In the genomic region with DNA sequence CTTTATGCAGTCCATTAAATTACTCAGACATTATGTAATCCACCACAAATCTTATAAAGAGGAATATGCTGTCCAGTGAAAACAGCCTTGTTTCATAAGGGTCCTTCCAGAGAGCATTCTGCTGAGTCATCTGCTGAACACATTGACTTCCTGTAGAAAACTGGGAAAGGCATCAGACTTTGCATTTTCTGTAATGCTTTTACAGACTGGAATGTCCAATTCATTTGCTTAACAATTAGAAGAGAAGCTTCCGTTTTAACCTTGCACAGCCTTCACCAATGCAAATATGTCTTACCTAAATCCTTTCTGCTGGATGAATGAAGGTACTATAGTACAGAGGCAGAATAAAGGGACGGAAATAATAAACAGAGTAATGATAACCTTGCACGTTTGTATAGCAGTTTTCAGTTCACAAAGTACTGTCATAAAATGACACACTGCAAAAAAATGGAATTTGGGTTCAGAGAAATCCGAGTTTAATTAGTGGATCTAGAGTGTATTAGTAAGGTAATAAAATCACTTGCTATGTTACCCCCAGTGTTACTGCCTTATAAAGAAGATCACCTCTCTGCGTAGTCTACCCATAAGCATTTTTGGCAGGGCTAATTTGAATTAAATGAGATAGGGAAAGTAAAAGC, we compare ENCODE assay signal across 9 cellular contexts.
DNase-seq lines count a peak whose midpoint lies in the region; ATAC-seq and TF ChIP-seq lines count a peak whose summit lies in the region.
"Had no signal": no experiment of that assay in that cellular context is flagged by ENCODE, and none has a peak within 500 bp of the region (broad histone marks: within the 10 kb centered on the region; RNA-seq: fewer than 3 reads in every experiment).

No MANE protein-coding gene starts in this region.

- H3K4me3 Mint-ChIP-seq in CD4-positive, alpha-beta memory T cell: no peak overlapping the region

- peaks cover 0 to 2% (median 0%) of the 10 kb centered on the region in 8 donors for H3K9me3 Mint-ChIP-seq in CD4-positive, alpha-beta memory T cell

- no peaks in the 10 kb centered on the region for H3K27me3 ChIP-seq in effector memory CD4-positive, alpha-beta T cell (replicated peaks; ENCODE audit: control insufficient read depth, insufficient read depth, low read length, poor library complexity, severe bottlenecking)
- no peaks in the 10 kb centered on the region for H3K27me3 ChIP-seq in CD4-positive, alpha-beta memory T cell (ENCODE audit: insufficient read depth, low read length)

- no peak overlapping the region for H3K27ac Mint-ChIP-seq in CD4-positive, alpha-beta memory T cell

- POLR2A ChIA-PET in CD4-positive, alpha-beta memory T cell (lab: Charles Lee; ENCODE audit: partially characterized antibody): no interaction called here

- no peak overlapping the region for H3K27ac ChIP-seq in effector memory CD4-positive, alpha-beta T cell (ENCODE audit: insufficient read depth, low read length, poor library complexity, severe bottlenecking)
- H3K27ac ChIP-seq in CD4-positive, alpha-beta memory T cell (ENCODE audit: low read depth, low read length): no peak overlapping the region

- H3K4me1 Mint-ChIP-seq in CD4-positive, alpha-beta memory T cell: no peaks in the 10 kb centered on the region

- no peaks in the 10 kb centered on the region for H3K9me3 ChIP-seq in effector memory CD4-positive, alpha-beta T cell (ENCODE audit: control insufficient read depth, low read length)
- H3K9me3 ChIP-seq in CD4-positive, alpha-beta memory T cell (ENCODE audit: control insufficient read depth in 1 of 2, low read length in 2 of 2): no peaks in the 10 kb centered on the region

- no peak overlapping the region for H3K4me3 ChIP-seq in cardiac fibroblast (replicated peaks in 1 of 2; ENCODE audit: low read depth in 2 of 2, low read length in 2 of 2)
- no peak overlapping the region for H3K4me3 ChIP-seq in effector memory CD4-positive, alpha-beta T cell (ENCODE audit: insufficient read depth, low read depth, low read length, poor library complexity, severe bottlenecking)
- H3K4me3 ChIP-seq in CD4-positive, alpha-beta memory T cell (ENCODE audit: low read length in 2 of 2): no peak overlapping the region

- intact Hi-C loops in CD4-positive, alpha-beta memory T cell (cut with micrococcal nuclease): no loop called here

- no peaks in the 10 kb centered on the region for H3K27me3 Mint-ChIP-seq in CD4-positive, alpha-beta memory T cell

- DNase-seq in Daoy (ENCODE audit: low read depth) (peak; percentile 67), NCI-H2081 treated with DMSO at 0.1 percent for 48 hours (lab: John Stamatoyannopoulos, UW) (peak; percentile 63), cardiac fibroblast (ENCODE audit: low read depth in 2 of 2) (peak; percentile 67 to 80), myocyte (ENCODE audit: low read depth) (peak; percentile 60), CD1c-positive myeloid dendritic cell (ENCODE audit: extremely low spot score) (no peak)
- no peak for DNase-seq in effector memory CD4-positive, alpha-beta T cell
- DNase-seq in CD4-positive, alpha-beta memory T cell: no peak
- DNase-seq: activated T-cell treated with anti-CD3 and anti-CD28 coated beads, Interleukin-2, amount 50 U/mL, for 1 hour had no signal

- no peaks in the 10 kb centered on the region for H3K36me3 Mint-ChIP-seq in CD4-positive, alpha-beta memory T cell

- no peak for TF ChIP-seq CTCF in cardiac fibroblast (IDR thresholded peaks at IDR 0.05; ENCODE audit: low read depth, low read length)

- no peaks in the 10 kb centered on the region for H3K36me3 ChIP-seq in effector memory CD4-positive, alpha-beta T cell (ENCODE audit: control insufficient read depth, insufficient read depth, low read length)
- H3K36me3 ChIP-seq in CD4-positive, alpha-beta memory T cell (ENCODE audit: insufficient read depth, low read length): no peaks in the 10 kb centered on the region

- CTCF ChIA-PET in CD4-positive, alpha-beta memory T cell (lab: Charles Lee; ENCODE audit: partially characterized antibody): no interaction called here

- H3K4me1 ChIP-seq in effector memory CD4-positive, alpha-beta T cell (ENCODE audit: control insufficient read depth, insufficient read depth, low read length, poor library complexity, severe bottlenecking): no peaks in the 10 kb centered on the region
- no peaks in the 10 kb centered on the region for H3K4me1 ChIP-seq in CD4-positive, alpha-beta memory T cell (ENCODE audit: insufficient read depth, low read length)

- no peak for ATAC-seq in HG03469 (IDR thresholded peaks at IDR 0.05; ENCODE audit: unreplicated experiment)

Comparison
In these comparisons a context has a peak if more than half of its experiments do, and no peak if none do; other contexts are left out.
1. DNase-seq: peak in Daoy (single experiment), NCI-H2081 treated with DMSO at 0.1 percent for 48 hours (single experiment), cardiac fibroblast (2 of 2) and myocyte (single experiment); none in CD1c-positive myeloid dendritic cell (single experiment), effector memory CD4-positive, alpha-beta T cell (0 of 3) and CD4-positive, alpha-beta memory T cell (0 of 5).